Comparison of ENCODE assay signal across 9 cellular contexts in genomic region chr16:89402962-89403361, GRCh38.
DNase-seq lines count a peak whose midpoint lies in the region; ATAC-seq and TF ChIP-seq lines count a peak whose summit lies in the region.
"Had no signal": no experiment of that assay in that cellular context is flagged by ENCODE, and none has a peak within 500 bp of the region (broad histone marks: within the 10 kb centered on the region; RNA-seq: fewer than 3 reads in every experiment).

No MANE protein-coding gene starts in this region.

- peak overlapping the region; percentile 64 for H4K91ac ChIP-seq in neuronal stem cell (ENCODE audit: low read depth, low read length, poor library complexity)

- no peak overlapping the region for H2BK120ac ChIP-seq in neuronal stem cell (ENCODE audit: low read depth, low read length)

- no peak overlapping the region for H3K4me3 ChIP-seq in effector memory CD4-positive, alpha-beta T cell (ENCODE audit: insufficient read depth, low read depth, low read length, poor library complexity, severe bottlenecking)
- no peak overlapping the region for H3K4me3 ChIP-seq in neuronal stem cell (ENCODE audit: low read length in 2 of 2)
- no peak overlapping the region for H3K4me3 ChIP-seq in SK-N-SH (ENCODE audit: low read depth in 2 of 2, low read length in 1 of 2)
- no peak overlapping the region for H3K4me3 ChIP-seq in coronary artery

- no peaks in the 10 kb centered on the region for H3K36me3 ChIP-seq in effector memory CD4-positive, alpha-beta T cell (ENCODE audit: control insufficient read depth, insufficient read depth, low read length)
- peaks cover 4 to 40% of the 10 kb centered on the region in 2 donors for H3K36me3 ChIP-seq in neuronal stem cell (replicated peaks in 1 of 2; ENCODE audit: control insufficient read depth in 2 of 2, insufficient read depth in 2 of 2, low read length in 2 of 2)
- H3K36me3 ChIP-seq in SK-N-SH (replicated peaks in 1 of 2; ENCODE audit: control insufficient read depth in 1 of 2, insufficient read depth in 2 of 2, low read length in 1 of 2): no peaks in the 10 kb centered on the region

- H3K14ac ChIP-seq in neuronal stem cell (ENCODE audit: low read length): peak overlapping the region; percentile 94

- CTCF ChIA-PET in SK-N-SH (lab: Yijun Ruan, JAX): interaction anchor here (1.9 to 2.1 kb wide), 2 partner anchors 8 to 20 kb away, joined by 4 to 6 read pairs; no protein-coding TSS in a partner anchor

- DNase-seq in activated CD4-positive, alpha-beta T cell treated with anti-CD3 and anti-CD28 coated beads for 48 hours: peak; percentile 40
- DNase-seq in activated CD4-positive, alpha-beta T cell treated with anti-CD3 and anti-CD28 coated beads, Interleukin-2, amount 50 U/mL, for 1 hour: no peak
- DNase-seq in T follicular helper cell (ENCODE audit: low read depth): peak; percentile 25
- DNase-seq in effector memory CD4-positive, alpha-beta T cell: no peak
- DNase-seq in neuronal stem cell (ENCODE audit: low spot score): no peak
- no peak for DNase-seq in SK-N-SH
- no peak for DNase-seq in coronary artery (ENCODE audit: low spot score)
- DNase-seq: NCI-H1436 treated with DMSO at 0.1 percent for 48 hours had no signal

- no peak overlapping the region for H2BK12ac ChIP-seq in neuronal stem cell (ENCODE audit: low read length)

- peak overlapping the region; percentile 50 for H3K9ac ChIP-seq in neuronal stem cell (ENCODE audit: low read depth, low read length, poor library complexity)
- no peak overlapping the region for H3K9ac ChIP-seq in SK-N-SH

- H3K27me3 ChIP-seq in effector memory CD4-positive, alpha-beta T cell (replicated peaks; ENCODE audit: control insufficient read depth, insufficient read depth, low read length, poor library complexity, severe bottlenecking): no peaks in the 10 kb centered on the region
- no peaks in the 10 kb centered on the region for H3K27me3 ChIP-seq in neuronal stem cell (ENCODE audit: control insufficient read depth in 3 of 3, insufficient read depth in 3 of 3, low read depth in 1 of 3, low read length in 3 of 3)
- H3K27me3 ChIP-seq in SK-N-SH (ENCODE audit: insufficient read depth): no peaks in the 10 kb centered on the region

- no peak for TF ChIP-seq RAD21 in SK-N-SH (IDR thresholded peaks at IDR 0.05; ENCODE audit: low read length)

- no CpG with 5 or more reads among the region's 17 CpGs for WGBS in neuronal stem cell (ENCODE audit: extremely low coverage in 2 of 2, insufficient read length in 2 of 2, insufficient replicate concordance in 1 of 2), 2 donors
- WGBS in SK-N-SH (ENCODE audit: low lambda C conversion rate): 95% methylated on average over 16 of the region's 17 CpGs

- peaks cover 92% of the 10 kb centered on the region for H4K20me1 ChIP-seq in SK-N-SH (ENCODE audit: insufficient read depth)

- no peak for ATAC-seq in GM18858 (IDR thresholded peaks at IDR 0.05; ENCODE audit: unreplicated experiment)

- H2AFZ ChIP-seq in neuronal stem cell (ENCODE audit: low read length): no peak overlapping the region
- no peak overlapping the region for H2AFZ ChIP-seq in SK-N-SH (ENCODE audit: low read depth)

- POLR2A ChIA-PET in SK-N-SH (lab: Yijun Ruan, JAX): no interaction called here

- H3K4me1 ChIP-seq in effector memory CD4-positive, alpha-beta T cell (ENCODE audit: control insufficient read depth, insufficient read depth, low read length, poor library complexity, severe bottlenecking): peaks cover 56% of the 10 kb centered on the region
- H3K4me1 ChIP-seq in neuronal stem cell (ENCODE audit: control insufficient read depth in 2 of 2, insufficient read depth in 1 of 2, low read depth in 1 of 2, low read length in 2 of 2) (peaks cover 4 to 35% of the 10 kb centered on the region in 2 donors), SK-N-SH (ENCODE audit: control insufficient read depth in 1 of 2, insufficient read depth in 2 of 2, low read depth in 1 of 2, low read length in 1 of 2) (peaks cover 11 to 63% of the 10 kb centered on the region in 2 experiments)

- H2AK5ac ChIP-seq in neuronal stem cell (ENCODE audit: low read depth, low read length): peak overlapping the region; percentile 54

- peaks cover 89% of the 10 kb centered on the region for H3K79me2 ChIP-seq in SK-N-SH (ENCODE audit: insufficient read depth)

- no peak for TF ChIP-seq EP300 in SK-N-SH (IDR thresholded peaks at IDR 0.05; ENCODE audit: borderline replicate concordance in 1 of 2, low read depth in 1 of 2, low read length in 1 of 2)

- H3K9me2 ChIP-seq in SK-N-SH: no peaks in the 10 kb centered on the region

- H3K4ac ChIP-seq in neuronal stem cell (ENCODE audit: low read length): no peak overlapping the region

- peaks cover 23% of the 10 kb centered on the region for H3K79me1 ChIP-seq in neuronal stem cell (ENCODE audit: low read depth, low read length)

- no peaks in the 10 kb centered on the region for H3F3A ChIP-seq in SK-N-SH (replicated peaks; ENCODE audit: insufficient read depth)

- H3K18ac ChIP-seq in neuronal stem cell (ENCODE audit: low read length): peak overlapping the region; percentile 80

- peak overlapping the region; percentile 15 for H3K27ac ChIP-seq in effector memory CD4-positive, alpha-beta T cell (ENCODE audit: insufficient read depth, low read length, poor library complexity, severe bottlenecking)
- H3K27ac ChIP-seq in neuronal stem cell (replicated peaks; ENCODE audit: low read length): no peak overlapping the region
- H3K27ac ChIP-seq in SK-N-SH (ENCODE audit: low read depth in 2 of 2, low read length in 1 of 2): peak overlapping the region in 1 of 2 experiments; percentile 88; a peak in 2 of 4 replicates
- no peak overlapping the region for H3K27ac ChIP-seq in coronary artery

- H2BK15ac ChIP-seq in neuronal stem cell (ENCODE audit: low read length): no peak overlapping the region

- TF ChIP-seq CTCF in SK-N-SH (IDR thresholded peaks at IDR 0.05) (no peak), coronary artery (IDR thresholded peaks at IDR 0.05) (no peak)

- H4K8ac ChIP-seq in neuronal stem cell (ENCODE audit: low read depth, low read length): peak overlapping the region; percentile 30

- peak overlapping the region; percentile 20 for H2BK5ac ChIP-seq in neuronal stem cell (ENCODE audit: low read length)

- no peaks in the 10 kb centered on the region for H3K9me3 ChIP-seq in effector memory CD4-positive, alpha-beta T cell (ENCODE audit: control insufficient read depth, low read length)
- H3K9me3 ChIP-seq in neuronal stem cell (replicated peaks in 1 of 2; ENCODE audit: control insufficient read depth in 2 of 2, insufficient read depth in 1 of 2, low read depth in 1 of 2, low read length in 2 of 2): no peaks in the 10 kb centered on the region
- H3K9me3 ChIP-seq in SK-N-SH: no peaks in the 10 kb centered on the region

- H3K4me2 ChIP-seq in neuronal stem cell (ENCODE audit: insufficient read depth, low read length, poor library complexity, severe bottlenecking) (no peak overlapping the region), SK-N-SH (no peak overlapping the region)

- peak overlapping the region; percentile 55 for H3K23ac ChIP-seq in neuronal stem cell (ENCODE audit: low read depth, low read length, poor library complexity)

TF ChIP-seq in SK-N-SH, 30 proteins besides CTCF, POLR2A, EP300 and RAD21:
- TF ChIP-seq CHD2 (IDR thresholded peaks at IDR 0.05; ENCODE audit: low read length, partially characterized antibody): no peak
- no peak for TF ChIP-seq TCF12 (IDR thresholded peaks at IDR 0.05)

Comparison
In these comparisons a context has a peak if more than half of its experiments do, and no peak if none do; other contexts are left out.
1. DNase-seq: peak in activated CD4-positive, alpha-beta T cell treated with anti-CD3 and anti-CD28 coated beads for 48 hours (single experiment) and T follicular helper cell (single experiment); none in activated CD4-positive, alpha-beta T cell treated with anti-CD3 and anti-CD28 coated beads, Interleukin-2, amount 50 U/mL, for 1 hour (single experiment), effector memory CD4-positive, alpha-beta T cell (0 of 3), neuronal stem cell (single experiment), SK-N-SH (single experiment) and coronary artery (single experiment).